16 cellular contexts compared by ENCODE assay signal in the genomic region with DNA sequence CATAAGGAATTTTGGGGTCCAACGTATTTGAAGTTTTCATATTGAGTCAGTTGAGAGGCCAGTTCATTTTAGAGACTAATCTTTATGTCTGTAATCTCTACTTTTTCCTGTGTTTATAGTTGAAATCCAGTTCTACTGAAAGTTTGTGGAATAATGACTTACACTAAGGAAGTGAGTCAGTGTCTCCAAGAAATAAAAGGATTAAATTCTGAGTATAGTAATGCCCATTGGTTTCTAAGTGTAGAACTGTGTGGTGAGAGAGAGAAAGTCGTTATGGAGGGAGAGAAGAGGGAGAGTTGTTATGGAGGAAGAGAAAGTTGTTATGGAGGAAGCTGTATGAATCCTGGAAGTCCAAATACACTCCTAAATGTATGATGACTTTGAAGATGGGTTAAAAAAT.
DNase-seq lines count a peak whose midpoint lies in the region; ATAC-seq, FAIRE-seq and TF ChIP-seq lines count a peak whose summit lies in the region.
"Had no signal": no experiment of that assay in that cellular context is flagged by ENCODE, and none has a peak within 500 bp of the region (broad histone marks: within the 10 kb centered on the region; RNA-seq: fewer than 3 reads in every experiment).

No MANE protein-coding gene starts in this region.

- H3K4me3 ChIP-seq in fibroblast of the aortic adventitia (ENCODE audit: low read depth, low read length), result no peak overlapping the region
- no peak overlapping the region for H3K4me3 ChIP-seq in lower leg skin (ENCODE audit: low read depth, poor library complexity, severe bottlenecking)

- 52 to 63% methylated on average over 2 of the region's 2 CpGs for whole genome bisulfite sequencing in lower leg skin, 2 donors

- DNase-seq in H54 (ENCODE audit: insufficient read length, low spot score), result peak; percentile 0
- DNase-seq in fibroblast of the aortic adventitia (ENCODE audit: low read depth), result peak; percentile 69
- no peak for DNase-seq in lower leg skin (ENCODE audit: low spot score in 2 of 2)
- DNase-seq in SKM-1 (lab: John Stamatoyannopoulos, UW; ENCODE audit: unreplicated experiment), result no peak
- DNase-seq in activated CD8-positive, alpha-beta memory T cell treated with anti-CD3 and anti-CD28 coated beads, Interleukin-2, amount 50 U/mL, for 48 hours, result no peak
- no peak for DNase-seq in pons (ENCODE audit: low spot score)
- DNase-seq: activated CD4-positive, alpha-beta memory T cell treated with anti-CD3 and anti-CD28 coated beads for 36 hours; activated naive CD4-positive, alpha-beta T cell treated with anti-CD3 and anti-CD28 coated beads, Interleukin-2, amount 50 U/mL, for 16 hours; activated T-cell treated with anti-CD3 and anti-CD28 coated beads, Interleukin-2, amount 50 U/mL, for 1 hour; DMS153; KBM-7; NCI-H2029 treated with DMSO at 0.1 percent for 48 hours; stimulated activated CD4-positive, alpha-beta T cell treated with anti-CD3 and anti-CD28 coated beads, Interleukin-12 subunit alpha, Interleukin-12 subunit beta, amount 100 ng/mL, for 4 hours; T-helper 1 cell had no signal

- no peak for TF ChIP-seq CTCF in fibroblast of the aortic adventitia (IDR thresholded peaks at IDR 0.05; ENCODE audit: insufficient read depth, low read length)
- no peak for TF ChIP-seq CTCF in lower leg skin (IDR thresholded peaks at IDR 0.05)

- TF ChIP-seq POLR2A in H54 (IDR thresholded peaks at IDR 0.05; ENCODE audit: low read depth, low read length), result no peak
- TF ChIP-seq POLR2A in lower leg skin (IDR thresholded peaks at IDR 0.05), result no peak

- peak; percentile 84 for ATAC-seq in SK-N-SH treated with all-trans-retinoic acid at 6 μM for 48 hours

- intact Hi-C loops in lower leg skin (cut with DNase I; ENCODE audit: low total_unique reads), result no loop called here

- no peak for FAIRE-seq in H54 (lab: Jason Lieb, UNC)
- FAIRE-seq: H1 had no signal

TF ChIP-seq in SK-N-SH treated with all-trans-retinoic acid at 6 μM for 48 hours, 23 proteins besides CTCF, POLR2A, EP300 and RAD21:
- no peak for TF ChIP-seq SNAI2 (CRISPR knock-in tag; IDR thresholded peaks at IDR 0.05)
- TF ChIP-seq OSR1 (CRISPR knock-in tag; IDR thresholded peaks at IDR 0.05), result no peak
- no peak for TF ChIP-seq ZNF565 (CRISPR knock-in tag; conservative IDR thresholded peaks at IDR 0.05; ENCODE audit: low read depth)
- no peak for TF ChIP-seq BACH2 (CRISPR knock-in tag; IDR thresholded peaks at IDR 0.05; ENCODE audit: borderline replicate concordance)
- no peak for TF ChIP-seq ZNF8 (CRISPR knock-in tag; IDR thresholded peaks at IDR 0.05)
- no peak for TF ChIP-seq ISL1 (CRISPR knock-in tag; IDR thresholded peaks at IDR 0.05)
- no peak for TF ChIP-seq PPARA (CRISPR knock-in tag; IDR thresholded peaks at IDR 0.05; ENCODE audit: borderline replicate concordance)
- TF ChIP-seq RARB (CRISPR knock-in tag; IDR thresholded peaks at IDR 0.05), result no peak
- no peak for TF ChIP-seq POU6F1 (CRISPR knock-in tag; IDR thresholded peaks at IDR 0.05; ENCODE audit: borderline replicate concordance, low read depth)
- TF ChIP-seq ZC3H10 (CRISPR knock-in tag; IDR thresholded peaks at IDR 0.05), result no peak
- no peak for TF ChIP-seq TCF4 (CRISPR knock-in tag; IDR thresholded peaks at IDR 0.05; ENCODE audit: borderline replicate concordance)
- TF ChIP-seq ZFP30 (CRISPR knock-in tag; IDR thresholded peaks at IDR 0.05), result no peak
- no peak for TF ChIP-seq PATZ1 (CRISPR knock-in tag; IDR thresholded peaks at IDR 0.05; ENCODE audit: borderline replicate concordance)
- TF ChIP-seq TOX (CRISPR knock-in tag; IDR thresholded peaks at IDR 0.05; ENCODE audit: borderline replicate concordance), result no peak
- TF ChIP-seq GLIS3 (CRISPR knock-in tag; IDR thresholded peaks at IDR 0.05), result no peak
- TF ChIP-seq ARNTL (CRISPR knock-in tag; IDR thresholded peaks at IDR 0.05; ENCODE audit: borderline replicate concordance, low read depth), result no peak
- TF ChIP-seq CREB5 (CRISPR knock-in tag; IDR thresholded peaks at IDR 0.05; ENCODE audit: low read depth), result no peak
- TF ChIP-seq ESRRG (CRISPR knock-in tag; IDR thresholded peaks at IDR 0.05), result no peak

Comparison
In these comparisons a context has a peak if more than half of its experiments do, and no peak if none do; other contexts are left out.
1. DNase-seq: peak in H54 (single experiment) and fibroblast of the aortic adventitia (single experiment); none in lower leg skin (0 of 2), SKM-1 (single experiment), activated CD8-positive, alpha-beta memory T cell treated with anti-CD3 and anti-CD28 coated beads, Interleukin-2, amount 50 U/mL, for 48 hours (single experiment) and pons (single experiment).